In genomic region chr7:151088856-151089699, GRCh38 we compare ENCODE assay signal across 1 cellular context.
A peak's percentile ranks its signal among the peaks of the same experiment; 100 is the strongest.
TF ChIP-seq lines count a peak whose summit lies in the region.

No MANE protein-coding gene starts in this region.

TF ChIP-seq in K562, 482 proteins besides CTCF, POLR2A, EP300 and RAD21:
- no peak for TF ChIP-seq NR0B1 (IDR thresholded peaks at IDR 0.05; ENCODE audit: partially characterized antibody)
- TF ChIP-seq, protein P1, sequence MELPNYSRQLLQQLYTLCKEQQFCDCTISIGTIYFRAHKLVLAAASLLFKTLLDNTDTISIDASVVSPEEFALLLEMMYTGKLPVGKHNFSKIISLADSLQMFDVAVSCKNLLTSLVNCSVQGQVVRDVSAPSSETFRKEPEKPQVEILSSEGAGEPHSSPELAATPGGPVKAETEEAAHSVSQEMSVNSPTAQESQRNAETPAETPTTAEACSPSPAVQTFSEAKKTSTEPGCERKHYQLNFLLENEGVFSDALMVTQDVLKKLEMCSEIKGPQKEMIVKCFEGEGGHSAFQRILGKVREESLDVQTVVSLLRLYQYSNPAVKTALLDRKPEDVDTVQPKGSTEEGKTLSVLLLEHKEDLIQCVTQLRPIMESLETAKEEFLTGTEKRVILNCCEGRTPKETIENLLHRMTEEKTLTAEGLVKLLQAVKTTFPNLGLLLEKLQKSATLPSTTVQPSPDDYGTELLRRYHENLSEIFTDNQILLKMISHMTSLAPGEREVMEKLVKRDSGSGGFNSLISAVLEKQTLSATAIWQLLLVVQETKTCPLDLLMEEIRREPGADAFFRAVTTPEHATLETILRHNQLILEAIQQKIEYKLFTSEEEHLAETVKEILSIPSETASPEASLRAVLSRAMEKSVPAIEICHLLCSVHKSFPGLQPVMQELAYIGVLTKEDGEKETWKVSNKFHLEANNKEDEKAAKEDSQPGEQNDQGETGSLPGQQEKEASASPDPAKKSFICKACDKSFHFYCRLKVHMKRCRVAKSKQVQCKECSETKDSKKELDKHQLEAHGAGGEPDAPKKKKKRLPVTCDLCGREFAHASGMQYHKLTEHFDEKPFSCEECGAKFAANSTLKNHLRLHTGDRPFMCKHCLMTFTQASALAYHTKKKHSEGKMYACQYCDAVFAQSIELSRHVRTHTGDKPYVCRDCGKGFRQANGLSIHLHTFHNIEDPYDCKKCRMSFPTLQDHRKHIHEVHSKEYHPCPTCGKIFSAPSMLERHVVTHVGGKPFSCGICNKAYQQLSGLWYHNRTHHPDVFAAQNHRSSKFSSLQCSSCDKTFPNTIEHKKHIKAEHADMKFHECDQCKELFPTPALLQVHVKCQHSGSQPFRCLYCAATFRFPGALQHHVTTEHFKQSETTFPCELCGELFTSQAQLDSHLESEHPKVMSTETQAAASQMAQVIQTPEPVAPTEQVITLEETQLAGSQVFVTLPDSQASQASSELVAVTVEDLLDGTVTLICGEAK (IDR thresholded peaks at IDR 0.05): no peak
- TF ChIP-seq, protein P1 (CRISPR knock-in tag; IDR thresholded peaks at IDR 0.05): no peak
- TF ChIP-seq, protein P2, sequence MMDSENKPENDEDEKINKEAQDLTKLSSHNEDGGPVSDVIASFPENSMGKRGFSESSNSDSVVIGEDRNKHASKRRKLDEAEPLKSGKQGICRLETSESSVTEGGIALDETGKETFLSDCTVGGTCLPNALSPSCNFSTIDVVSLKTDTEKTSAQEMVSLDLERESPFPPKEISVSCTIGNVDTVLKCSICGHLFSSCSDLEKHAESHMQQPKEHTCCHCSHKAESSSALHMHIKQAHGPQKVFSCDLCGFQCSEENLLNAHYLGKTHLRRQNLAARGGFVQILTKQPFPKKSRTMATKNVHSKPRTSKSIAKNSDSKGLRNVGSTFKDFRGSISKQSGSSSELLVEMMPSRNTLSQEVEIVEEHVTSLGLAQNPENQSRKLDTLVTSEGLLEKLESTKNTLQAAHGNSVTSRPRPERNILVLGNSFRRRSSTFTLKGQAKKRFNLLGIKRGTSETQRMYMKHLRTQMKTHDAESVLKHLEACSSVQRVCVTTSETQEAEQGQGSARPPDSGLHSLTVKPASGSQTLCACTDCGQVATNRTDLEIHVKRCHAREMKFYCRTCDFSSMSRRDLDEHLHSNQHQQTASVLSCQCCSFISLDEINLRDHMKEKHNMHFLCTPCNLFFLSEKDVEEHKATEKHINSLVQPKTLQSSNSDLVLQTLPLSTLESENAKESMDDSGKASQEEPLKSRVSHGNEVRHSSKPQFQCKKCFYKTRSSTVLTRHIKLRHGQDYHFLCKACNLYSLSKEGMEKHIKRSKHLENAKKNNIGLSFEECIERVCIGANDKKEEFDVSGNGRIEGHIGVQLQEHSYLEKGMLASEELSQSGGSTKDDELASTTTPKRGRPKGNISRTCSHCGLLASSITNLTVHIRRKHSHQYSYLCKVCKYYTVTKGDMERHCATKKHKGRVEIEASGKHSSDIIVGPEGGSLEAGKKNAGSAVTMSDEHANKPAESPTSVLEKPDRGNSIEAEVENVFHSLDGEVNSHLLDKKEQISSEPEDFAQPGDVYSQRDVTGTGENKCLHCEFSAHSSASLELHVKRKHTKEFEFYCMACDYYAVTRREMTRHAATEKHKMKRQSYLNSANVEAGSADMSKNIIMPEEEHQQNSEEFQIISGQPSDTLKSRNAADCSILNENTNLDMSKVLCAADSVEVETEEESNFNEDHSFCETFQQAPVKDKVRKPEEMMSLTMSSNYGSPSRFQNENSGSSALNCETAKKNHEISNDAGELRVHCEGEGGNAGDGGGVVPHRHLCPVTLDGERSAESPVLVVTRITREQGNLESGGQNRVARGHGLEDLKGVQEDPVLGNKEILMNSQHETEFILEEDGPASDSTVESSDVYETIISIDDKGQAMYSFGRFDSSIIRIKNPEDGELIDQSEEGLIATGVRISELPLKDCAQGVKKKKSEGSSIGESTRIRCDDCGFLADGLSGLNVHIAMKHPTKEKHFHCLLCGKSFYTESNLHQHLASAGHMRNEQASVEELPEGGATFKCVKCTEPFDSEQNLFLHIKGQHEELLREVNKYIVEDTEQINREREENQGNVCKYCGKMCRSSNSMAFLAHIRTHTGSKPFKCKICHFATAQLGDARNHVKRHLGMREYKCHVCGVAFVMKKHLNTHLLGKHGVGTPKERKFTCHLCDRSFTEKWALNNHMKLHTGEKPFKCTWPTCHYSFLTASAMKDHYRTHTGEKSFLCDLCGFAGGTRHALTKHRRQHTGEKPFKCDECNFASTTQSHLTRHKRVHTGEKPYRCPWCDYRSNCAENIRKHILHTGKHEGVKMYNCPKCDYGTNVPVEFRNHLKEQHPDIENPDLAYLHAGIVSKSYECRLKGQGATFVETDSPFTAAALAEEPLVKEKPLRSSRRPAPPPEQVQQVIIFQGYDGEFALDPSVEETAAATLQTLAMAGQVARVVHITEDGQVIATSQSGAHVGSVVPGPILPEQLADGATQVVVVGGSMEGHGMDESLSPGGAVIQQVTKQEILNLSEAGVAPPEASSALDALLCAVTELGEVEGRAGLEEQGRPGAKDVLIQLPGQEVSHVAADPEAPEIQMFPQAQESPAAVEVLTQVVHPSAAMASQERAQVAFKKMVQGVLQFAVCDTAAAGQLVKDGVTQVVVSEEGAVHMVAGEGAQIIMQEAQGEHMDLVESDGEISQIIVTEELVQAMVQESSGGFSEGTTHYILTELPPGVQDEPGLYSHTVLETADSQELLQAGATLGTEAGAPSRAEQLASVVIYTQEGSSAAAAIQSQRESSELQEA (IDR thresholded peaks at IDR 0.05; ENCODE audit: low read depth): no peak
- no peak for TF ChIP-seq KAT8 (IDR thresholded peaks at IDR 0.05; ENCODE audit: low read depth)
- TF ChIP-seq ZNF695 (CRISPR knock-in tag; IDR thresholded peaks at IDR 0.05): no peak
- TF ChIP-seq, protein P3, sequence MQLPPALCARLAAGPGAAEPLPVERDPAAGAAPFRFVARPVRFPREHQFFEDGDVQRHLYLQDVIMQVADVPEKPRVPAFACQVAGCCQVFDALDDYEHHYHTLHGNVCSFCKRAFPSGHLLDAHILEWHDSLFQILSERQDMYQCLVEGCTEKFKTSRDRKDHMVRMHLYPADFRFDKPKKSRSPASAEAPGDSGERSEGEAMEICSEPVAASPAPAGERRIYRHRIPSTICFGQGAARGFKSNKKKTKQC (CRISPR knock-in tag; IDR thresholded peaks at IDR 0.05): 0 out of 2 replicates have a peak, but pooled peaks have one; percentile 11
- TF ChIP-seq NBN (IDR thresholded peaks at IDR 0.05; ENCODE audit: low read depth): no peak
- peak in 1 of 2 experiments; percentile 39; a peak in 1 of 4 replicates for TF ChIP-seq HDAC1 (IDR thresholded peaks at IDR 0.05)
- TF ChIP-seq, protein P4, sequence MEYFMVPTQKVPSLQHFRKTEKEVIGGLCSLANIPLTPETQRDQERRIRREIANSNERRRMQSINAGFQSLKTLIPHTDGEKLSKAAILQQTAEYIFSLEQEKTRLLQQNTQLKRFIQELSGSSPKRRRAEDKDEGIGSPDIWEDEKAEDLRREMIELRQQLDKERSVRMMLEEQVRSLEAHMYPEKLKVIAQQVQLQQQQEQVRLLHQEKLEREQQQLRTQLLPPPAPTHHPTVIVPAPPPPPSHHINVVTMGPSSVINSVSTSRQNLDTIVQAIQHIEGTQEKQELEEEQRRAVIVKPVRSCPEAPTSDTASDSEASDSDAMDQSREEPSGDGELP (CRISPR knock-in tag; IDR thresholded peaks at IDR 0.05; ENCODE audit: borderline replicate concordance): peak; percentile 30; the same call in 1 of the 2 replicates
- TF ChIP-seq SUPT5H (IDR thresholded peaks at IDR 0.05): no peak
- TF ChIP-seq RBM15 (IDR thresholded peaks at IDR 0.05; ENCODE audit: insufficient read depth, low read length): no peak
- TF ChIP-seq TARDBP (IDR thresholded peaks at IDR 0.05): no peak
- no peak for TF ChIP-seq CBX2 (IDR thresholded peaks at IDR 0.05; ENCODE audit: insufficient read depth, low read length, poor library complexity, severe bottlenecking)
- TF ChIP-seq KDM5B (IDR thresholded peaks at IDR 0.05; ENCODE audit: insufficient replicate concordance, low read depth, low read length): no peak
- TF ChIP-seq ZZZ3 (IDR thresholded peaks at IDR 0.05): no peak
- TF ChIP-seq CBFA2T3 (IDR thresholded peaks at IDR 0.05): no peak
- TF ChIP-seq RBFOX2 (IDR thresholded peaks at IDR 0.05; ENCODE audit: low read depth, low read length): peak; percentile 55
- TF ChIP-seq NFXL1 (CRISPR knock-in tag; IDR thresholded peaks at IDR 0.05): no peak
- no peak for TF ChIP-seq NELFE (IDR thresholded peaks at IDR 0.05; ENCODE audit: insufficient read depth, insufficient read length)
- TF ChIP-seq RHOXF2B (CRISPR knock-in tag; conservative IDR thresholded peaks at IDR 0.05): no peak
- TF ChIP-seq ADNP (tag; IDR thresholded peaks at IDR 0.05): no peak
- no peak for TF ChIP-seq BCL6 (CRISPR knock-in tag; IDR thresholded peaks at IDR 0.05)
- no peak for TF ChIP-seq ZBTB2 (IDR thresholded peaks at IDR 0.05)
- no peak for TF ChIP-seq SETDB1 (IDR thresholded peaks at IDR 0.05; ENCODE audit: low read length)
- no peak for TF ChIP-seq CREB1 (IDR thresholded peaks at IDR 0.05)
- no peak for TF ChIP-seq CREB1 (CRISPR knock-in tag; IDR thresholded peaks at IDR 0.05)
- no peak for TF ChIP-seq ZKSCAN3 (CRISPR knock-in tag; IDR thresholded peaks at IDR 0.05)
- TF ChIP-seq POLR2G (IDR thresholded peaks at IDR 0.05; ENCODE audit: low read depth, low read length): peak; percentile 50; the same call in 1 of the 2 replicates
